Comparison of ENCODE assay signal across 11 cellular contexts in genomic region chr9:133342083-133342406, GRCh38. TPM values are rescaled to one million over a fixed set of nuclear protein-coding genes. Genes with fewer than 3 reads are reported as not detected.
DNase-seq lines count a peak whose midpoint lies in the region; ATAC-seq and TF ChIP-seq lines count a peak whose summit lies in the region.
"Had no signal": no experiment of that assay in that cellular context is flagged by ENCODE, and none has a peak within 500 bp of the region (broad histone marks: within the 10 kb centered on the region; RNA-seq: fewer than 3 reads in every experiment).

No MANE protein-coding gene starts in this region.

- no peaks in the 10 kb centered on the region for H3K27me3 ChIP-seq in mammary epithelial cell (ENCODE audit: insufficient read depth, low read length)
- no peaks in the 10 kb centered on the region for H3K27me3 ChIP-seq in prostate gland (replicated peaks; ENCODE audit: insufficient read depth)

- H3K27ac ChIP-seq in mammary epithelial cell (ENCODE audit: insufficient read depth, low read depth, low read length) (no peak overlapping the region), prostate gland (no peak overlapping the region)

- ATAC-seq in mucosa of descending colon, result peak; percentile 27
- no peak for ATAC-seq in GM18520 (IDR thresholded peaks at IDR 0.05; ENCODE audit: unreplicated experiment)

- intact Hi-C loops in mammary epithelial cell (cut with micrococcal nuclease), result no loop called here
- intact Hi-C loops in mucosa of descending colon (cut with DNase I, micrococcal nuclease), result no loop called here
- intact Hi-C loops in prostate gland (cut with DNase I), result no loop called here

- H3K9me3 ChIP-seq in mammary epithelial cell (replicated peaks; ENCODE audit: insufficient read depth, low read length) (no peaks in the 10 kb centered on the region), mucosa of descending colon (no peaks in the 10 kb centered on the region), prostate gland (no peaks in the 10 kb centered on the region)

- in situ Hi-C loops in mammary epithelial cell (cut with MboI; ENCODE audit: low sequenced_read_pairs in 2 of 2), result no loop called here

- no peak overlapping the region for H3K4me2 ChIP-seq in mammary epithelial cell (ENCODE audit: insufficient read depth, low read depth, low read length)

- DNase-seq in COLO668 (lab: John Stamatoyannopoulos, UW; ENCODE audit: unreplicated experiment) (peak; percentile 4), HEK293T (ENCODE audit: extremely low spot score) (peak; percentile 31), mammary epithelial cell (no peak), mucosa of descending colon (no peak), cerebellar nuclear complex (lab: John Stamatoyannopoulos, UW) (no peak), prostate gland (ENCODE audit: low spot score) (no peak)
- no peak for DNase-seq in activated T-cell treated with anti-CD3 and anti-CD28 coated beads, Interleukin-2, amount 50 U/mL, for 1 hour
- DNase-seq: HFFc6, MM.1S, T-helper 1 cell had no signal

- peaks cover 20% of the 10 kb centered on the region for H3K36me3 ChIP-seq in mammary epithelial cell (ENCODE audit: insufficient read depth, low read length)
- no peaks in the 10 kb centered on the region for H3K36me3 ChIP-seq in mucosa of descending colon (ENCODE audit: low read depth)
- peaks cover 4 to 17% of the 10 kb centered on the region in 2 donors for H3K36me3 ChIP-seq in prostate gland

- CTCF ChIA-PET in HEK293T (lab: Yijun Ruan, JAX), result interaction anchor here (0.6 to 1.0 kb wide), 5 partner anchors 9 to 198 kb away, joined by 3 to 4 read pairs (median 3); no protein-coding TSS in a partner anchor
- CTCF ChIA-PET in mammary epithelial cell (lab: Charles Lee; ENCODE audit: low non-redundant PET), result interaction anchor here (0.7 kb wide), 1 partner anchor 35 kb away, joined by 5 read pairs; no protein-coding TSS in a partner anchor

- H4K20me1 ChIP-seq in mammary epithelial cell (ENCODE audit: insufficient read depth, low read length), result no peaks in the 10 kb centered on the region

- TF ChIP-seq CTCF in mammary epithelial cell (conservative IDR thresholded peaks at IDR 0.05 in 1 of 2, IDR thresholded peaks at IDR 0.05 in 1 of 2; ENCODE audit: extremely low read depth in 1 of 2, insufficient read depth in 1 of 2, low read depth in 1 of 2, low read length in 2 of 2), result peak; percentile 14 to 24
- TF ChIP-seq CTCF in mucosa of descending colon (IDR thresholded peaks at IDR 0.05), result no peak
- TF ChIP-seq CTCF in prostate gland (IDR thresholded peaks at IDR 0.05), result no peak

- H3K4me3 ChIP-seq in mammary epithelial cell (replicated peaks in 1 of 3; ENCODE audit: insufficient read depth in 1 of 3, low read depth in 2 of 3, low read length in 3 of 3), result no peak overlapping the region
- H3K4me3 ChIP-seq in mucosa of descending colon, result no peak overlapping the region
- H3K4me3 ChIP-seq in prostate gland, result no peak overlapping the region

- WGBS in mammary epithelial cell (ENCODE audit: low coverage, missing lambda C conversion rate), result 87% methylated on average over 7 of the region's 12 CpGs
- WGBS in prostate gland, result 71% methylated on average over 12 of the region's 12 CpGs

- H3K9ac ChIP-seq in mammary epithelial cell (ENCODE audit: insufficient read depth, low read length), result no peak overlapping the region

- POLR2A ChIA-PET in HEK293T (lab: Yijun Ruan, JAX), result interaction anchor here (1.1 to 3.0 kb wide), 3 partner anchors 8 to 14 kb away, joined by 4 to 12 read pairs (median 4); partner anchors contain the start of genes SURF1 and SURF2

- dilution Hi-C loops in mammary epithelial cell (cut with HindIII; ENCODE audit: low sequenced_read_pairs), result no loop called here

- H3K79me2 ChIP-seq in mammary epithelial cell (ENCODE audit: insufficient read depth, low read length), result peaks cover 25% of the 10 kb centered on the region

- H3K4me1 ChIP-seq in mammary epithelial cell (ENCODE audit: insufficient read depth, low read length), result peaks cover 8% of the 10 kb centered on the region
- H3K4me1 ChIP-seq in mucosa of descending colon (ENCODE audit: low read depth), result peaks cover 8% of the 10 kb centered on the region
- H3K4me1 ChIP-seq in prostate gland (replicated peaks), result peaks cover 8% of the 10 kb centered on the region

- no TSS peak for BruUV-seq in mammary epithelial cell (replicated peaks; lab: Mats Ljungman, UMichigan)

- H2AFZ ChIP-seq in mammary epithelial cell (ENCODE audit: low read depth, low read length), result no peak overlapping the region

- no peak for TF ChIP-seq POLR2A in prostate gland (IDR thresholded peaks at IDR 0.05)

TF ChIP-seq in HEK293T, 16 proteins besides CTCF, POLR2A, EP300 and RAD21:
- TF ChIP-seq ZNF384 (IDR thresholded peaks at IDR 0.05) (no peak), FOXA1 (IDR thresholded peaks at IDR 0.05) (no peak), ARNT (IDR thresholded peaks at IDR 0.05) (no peak), SP1 (IDR thresholded peaks at IDR 0.05) (no peak), ELF4 (IDR thresholded peaks at IDR 0.05) (no peak), PKNOX1 (IDR thresholded peaks at IDR 0.05) (no peak), FOXK2 (IDR thresholded peaks at IDR 0.05) (no peak), LEF1 (IDR thresholded peaks at IDR 0.05; ENCODE audit: borderline replicate concordance) (no peak), SUZ12 (IDR thresholded peaks at IDR 0.05) (no peak), TARDBP (IDR thresholded peaks at IDR 0.05) (no peak), BHLHE40 (IDR thresholded peaks at IDR 0.05; ENCODE audit: borderline replicate concordance) (no peak)

RNA-seq across cellular contexts. Expression of gene MED22, which starts 5.9 kb away (rescaled TPM):
- total RNA-seq in mammary epithelial cell, result 10 to 100 TPM; 17.2 to 35.4 TPM
- 18.6 TPM for polyA plus RNA-seq in mammary epithelial cell
- 78.3 TPM for polyA minus RNA-seq in mammary epithelial cell
- total RNA-seq in mucosa of descending colon, result 10 to 100 TPM; 19.8 to 33.6 (median 21.3) TPM
- total RNA-seq in prostate gland, result 10 to 100 TPM; 31.1 to 32.6 TPM

RNA-seq across cellular contexts. Expression of gene RPL7A, which starts 6.0 kb away (rescaled TPM):
- total RNA-seq in mammary epithelial cell (1,000 to 10,000 TPM; 1,339 to 1,542 TPM), mucosa of descending colon (1,000 to 10,000 TPM; 1,420 to 1,482 (median 1,457) TPM), prostate gland (1,000 to 10,000 TPM; 1,667 to 2,501 TPM)
- 3,578 TPM for polyA plus RNA-seq in mammary epithelial cell
- polyA minus RNA-seq in mammary epithelial cell, result 1,906 TPM

RNA-seq across cellular contexts. Expression of gene SURF6, which starts 6.1 kb away (rescaled TPM):
- total RNA-seq in mammary epithelial cell, result 10 to 100 TPM in 1 of 2 donors, 1 to 10 TPM in 1; 6.8 to 27.2 TPM
- polyA plus RNA-seq in mammary epithelial cell, result 14.7 TPM
- 8.3 TPM for polyA minus RNA-seq in mammary epithelial cell
- 10 to 100 TPM; 23.7 to 24.7 (median 24.0) TPM for total RNA-seq in mucosa of descending colon
- 10 to 100 TPM; 25.7 to 40.3 TPM for total RNA-seq in prostate gland

RNA-seq across cellular contexts. Expression of gene SURF1, which starts 14.2 kb away (rescaled TPM):
- total RNA-seq in mammary epithelial cell, result 10 to 100 TPM; 17.5 to 23.4 TPM
- polyA plus RNA-seq in mammary epithelial cell, result 43.5 TPM
- 24.5 TPM for polyA minus RNA-seq in mammary epithelial cell
- total RNA-seq in mucosa of descending colon, result 10 to 100 TPM; 45.4 to 63.0 (median 52.2) TPM
- total RNA-seq in prostate gland, result 10 to 100 TPM; 53.3 to 73.8 TPM

RNA-seq across cellular contexts. Expression of gene SURF2, which starts 14.3 kb away (rescaled TPM):
- total RNA-seq in mammary epithelial cell (10 to 100 TPM; 22.5 to 42.2 TPM), mucosa of descending colon (10 to 100 TPM in 2 of 3 donors, 1 to 10 TPM in 1; 8.7 to 15.0 (median 11.4) TPM), prostate gland (10 to 100 TPM; 16.4 to 57.6 TPM)
- polyA plus RNA-seq in mammary epithelial cell, result 39.2 TPM
- 35.4 TPM for polyA minus RNA-seq in mammary epithelial cell

Comparison
In these comparisons a context has a peak if more than half of its experiments do, and no peak if none do; other contexts are left out.
1. DNase-seq: peak in COLO668 (single experiment) and HEK293T (single experiment); none in mammary epithelial cell (single experiment), mucosa of descending colon (0 of 3), cerebellar nuclear complex (0 of 2), activated T-cell treated with anti-CD3 and anti-CD28 coated beads, Interleukin-2, amount 50 U/mL, for 1 hour (single experiment) and prostate gland (single experiment).
2. CTCF ChIP-seq: peak in mammary epithelial cell (2 of 2); none in mucosa of descending colon (single experiment) and prostate gland (0 of 4).